ENCODE assay signal across 1 cellular context in the genomic region with DNA sequence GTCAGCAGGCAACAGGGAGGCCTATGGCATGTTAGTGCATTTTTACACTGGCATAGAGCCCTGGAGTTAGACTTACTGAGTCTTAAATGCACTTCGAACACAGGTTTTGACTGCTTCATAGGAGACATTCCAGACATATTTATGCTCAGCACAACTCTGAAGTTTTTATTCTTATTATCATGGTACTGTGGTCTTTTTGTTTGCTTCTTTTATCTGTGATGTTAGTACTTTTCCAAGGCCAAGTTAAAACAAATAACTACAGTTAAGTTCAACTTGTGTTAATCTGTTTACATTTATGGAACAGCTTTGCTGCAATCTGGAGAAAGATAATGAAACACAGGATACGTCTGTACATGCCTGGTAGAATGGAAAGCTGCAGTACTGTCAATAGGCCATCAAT.
TF ChIP-seq lines count a peak whose summit lies in the region.

No MANE protein-coding gene starts in this region.

TF ChIP-seq in HepG2, 621 proteins besides CTCF, POLR2A, EP300 and RAD21 (continued from another document and continues in another):
- TF ChIP-seq CCDC6 (CRISPR knock-in tag; IDR thresholded peaks at IDR 0.05) (no peak), SIN3B (IDR thresholded peaks at IDR 0.05; ENCODE audit: low read length) (no peak), MYNN (CRISPR knock-in tag; IDR thresholded peaks at IDR 0.05; ENCODE audit: low read depth) (no peak), ZNF367 (CRISPR knock-in tag; IDR thresholded peaks at IDR 0.05; ENCODE audit: borderline replicate concordance) (no peak), CENPT (CRISPR knock-in tag; IDR thresholded peaks at IDR 0.05; ENCODE audit: low read depth) (no peak), ZNF160 (CRISPR knock-in tag; IDR thresholded peaks at IDR 0.05) (no peak), SAP130 (CRISPR knock-in tag; IDR thresholded peaks at IDR 0.05; ENCODE audit: low read depth) (peak; percentile 38; the same call in 1 of the 2 replicates), PHF8 (CRISPR knock-in tag; IDR thresholded peaks at IDR 0.05) (no peak), ZNF644 (CRISPR knock-in tag; IDR thresholded peaks at IDR 0.05; ENCODE audit: low read depth) (no peak), ZNF614 (CRISPR knock-in tag; IDR thresholded peaks at IDR 0.05; ENCODE audit: borderline replicate concordance) (no peak), PBX3 (CRISPR knock-in tag; IDR thresholded peaks at IDR 0.05; ENCODE audit: borderline replicate concordance) (no peak), DMAP1 (CRISPR knock-in tag; IDR thresholded peaks at IDR 0.05) (no peak), ZNF337 (CRISPR knock-in tag; IDR thresholded peaks at IDR 0.05; ENCODE audit: borderline replicate concordance, low read depth) (no peak), TCF12 (IDR thresholded peaks at IDR 0.05) (no peak), TCF12 (CRISPR knock-in tag; IDR thresholded peaks at IDR 0.05) (no peak), ZNF776 (CRISPR knock-in tag; IDR thresholded peaks at IDR 0.05) (no peak), MED13 (CRISPR knock-in tag; IDR thresholded peaks at IDR 0.05) (no peak), ZNF577 (CRISPR knock-in tag; IDR thresholded peaks at IDR 0.05; ENCODE audit: borderline replicate concordance, low read depth) (no peak), BORCS8-MEF2B (CRISPR knock-in tag; IDR thresholded peaks at IDR 0.05) (no peak), SNRNP70 (IDR thresholded peaks at IDR 0.05; ENCODE audit: low read depth, low read length) (no peak), U2AF2 (IDR thresholded peaks at IDR 0.05; ENCODE audit: low read depth, low read length) (no peak), MIER3 (CRISPR knock-in tag; IDR thresholded peaks at IDR 0.05; ENCODE audit: borderline replicate concordance) (no peak), ZMAT5 (CRISPR knock-in tag; IDR thresholded peaks at IDR 0.05; ENCODE audit: borderline replicate concordance, low read depth) (no peak), ZBTB33 (CRISPR knock-in tag; IDR thresholded peaks at IDR 0.05) (no peak), KLF6 (CRISPR knock-in tag; IDR thresholded peaks at IDR 0.05) (no peak), KDM4B (CRISPR knock-in tag; IDR thresholded peaks at IDR 0.05) (no peak), TP53 (CRISPR knock-in tag; conservative IDR thresholded peaks at IDR 0.05) (peak; percentile 97), RBM39 (IDR thresholded peaks at IDR 0.05; ENCODE audit: low read depth, low read length, poor library complexity, severe bottlenecking) (no peak), NR2F1 (CRISPR knock-in tag; IDR thresholded peaks at IDR 0.05) (no peak), SUZ12 (IDR thresholded peaks at IDR 0.05; ENCODE audit: low read depth, low read length) (no peak), IRX3 (CRISPR knock-in tag; IDR thresholded peaks at IDR 0.05; ENCODE audit: borderline replicate concordance, low read depth) (no peak), POGZ (CRISPR knock-in tag; IDR thresholded peaks at IDR 0.05) (0 out of 2 replicates have a peak, but pooled peaks have one; percentile 34), ZNF652 (CRISPR knock-in tag; IDR thresholded peaks at IDR 0.05; ENCODE audit: borderline replicate concordance, low read depth) (no peak)
- TF ChIP-seq, protein P1, sequence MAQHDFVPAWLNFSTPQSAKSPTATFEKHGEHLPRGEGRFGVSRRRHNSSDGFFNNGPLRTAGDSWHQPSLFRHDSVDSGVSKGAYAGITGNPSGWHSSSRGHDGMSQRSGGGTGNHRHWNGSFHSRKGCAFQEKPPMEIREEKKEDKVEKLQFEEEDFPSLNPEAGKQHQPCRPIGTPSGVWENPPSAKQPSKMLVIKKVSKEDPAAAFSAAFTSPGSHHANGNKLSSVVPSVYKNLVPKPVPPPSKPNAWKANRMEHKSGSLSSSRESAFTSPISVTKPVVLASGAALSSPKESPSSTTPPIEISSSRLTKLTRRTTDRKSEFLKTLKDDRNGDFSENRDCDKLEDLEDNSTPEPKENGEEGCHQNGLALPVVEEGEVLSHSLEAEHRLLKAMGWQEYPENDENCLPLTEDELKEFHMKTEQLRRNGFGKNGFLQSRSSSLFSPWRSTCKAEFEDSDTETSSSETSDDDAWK (CRISPR knock-in tag; IDR thresholded peaks at IDR 0.05): no peak
- TF ChIP-seq, protein P2, sequence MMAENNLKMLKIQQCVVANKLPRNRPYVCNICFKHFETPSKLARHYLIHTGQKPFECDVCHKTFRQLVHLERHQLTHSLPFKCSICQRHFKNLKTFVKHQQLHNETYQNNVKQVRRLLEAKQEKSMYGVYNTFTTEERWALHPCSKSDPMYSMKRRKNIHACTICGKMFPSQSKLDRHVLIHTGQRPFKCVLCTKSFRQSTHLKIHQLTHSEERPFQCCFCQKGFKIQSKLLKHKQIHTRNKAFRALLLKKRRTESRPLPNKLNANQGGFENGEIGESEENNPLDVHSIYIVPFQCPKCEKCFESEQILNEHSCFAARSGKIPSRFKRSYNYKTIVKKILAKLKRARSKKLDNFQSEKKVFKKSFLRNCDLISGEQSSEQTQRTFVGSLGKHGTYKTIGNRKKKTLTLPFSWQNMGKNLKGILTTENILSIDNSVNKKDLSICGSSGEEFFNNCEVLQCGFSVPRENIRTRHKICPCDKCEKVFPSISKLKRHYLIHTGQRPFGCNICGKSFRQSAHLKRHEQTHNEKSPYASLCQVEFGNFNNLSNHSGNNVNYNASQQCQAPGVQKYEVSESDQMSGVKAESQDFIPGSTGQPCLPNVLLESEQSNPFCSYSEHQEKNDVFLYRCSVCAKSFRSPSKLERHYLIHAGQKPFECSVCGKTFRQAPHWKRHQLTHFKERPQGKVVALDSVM (CRISPR knock-in tag; IDR thresholded peaks at IDR 0.05): no peak
- TF ChIP-seq, protein P3, sequence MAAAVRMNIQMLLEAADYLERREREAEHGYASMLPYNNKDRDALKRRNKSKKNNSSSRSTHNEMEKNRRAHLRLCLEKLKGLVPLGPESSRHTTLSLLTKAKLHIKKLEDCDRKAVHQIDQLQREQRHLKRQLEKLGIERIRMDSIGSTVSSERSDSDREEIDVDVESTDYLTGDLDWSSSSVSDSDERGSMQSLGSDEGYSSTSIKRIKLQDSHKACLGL (CRISPR knock-in tag; IDR thresholded peaks at IDR 0.05): no peak
- TF ChIP-seq, protein P4, sequence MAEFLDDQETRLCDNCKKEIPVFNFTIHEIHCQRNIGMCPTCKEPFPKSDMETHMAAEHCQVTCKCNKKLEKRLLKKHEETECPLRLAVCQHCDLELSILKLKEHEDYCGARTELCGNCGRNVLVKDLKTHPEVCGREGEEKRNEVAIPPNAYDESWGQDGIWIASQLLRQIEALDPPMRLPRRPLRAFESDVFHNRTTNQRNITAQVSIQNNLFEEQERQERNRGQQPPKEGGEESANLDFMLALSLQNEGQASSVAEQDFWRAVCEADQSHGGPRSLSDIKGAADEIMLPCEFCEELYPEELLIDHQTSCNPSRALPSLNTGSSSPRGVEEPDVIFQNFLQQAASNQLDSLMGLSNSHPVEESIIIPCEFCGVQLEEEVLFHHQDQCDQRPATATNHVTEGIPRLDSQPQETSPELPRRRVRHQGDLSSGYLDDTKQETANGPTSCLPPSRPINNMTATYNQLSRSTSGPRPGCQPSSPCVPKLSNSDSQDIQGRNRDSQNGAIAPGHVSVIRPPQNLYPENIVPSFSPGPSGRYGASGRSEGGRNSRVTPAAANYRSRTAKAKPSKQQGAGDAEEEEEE (CRISPR knock-in tag; IDR thresholded peaks at IDR 0.05; ENCODE audit: borderline replicate concordance): no peak
- TF ChIP-seq, protein P5, sequence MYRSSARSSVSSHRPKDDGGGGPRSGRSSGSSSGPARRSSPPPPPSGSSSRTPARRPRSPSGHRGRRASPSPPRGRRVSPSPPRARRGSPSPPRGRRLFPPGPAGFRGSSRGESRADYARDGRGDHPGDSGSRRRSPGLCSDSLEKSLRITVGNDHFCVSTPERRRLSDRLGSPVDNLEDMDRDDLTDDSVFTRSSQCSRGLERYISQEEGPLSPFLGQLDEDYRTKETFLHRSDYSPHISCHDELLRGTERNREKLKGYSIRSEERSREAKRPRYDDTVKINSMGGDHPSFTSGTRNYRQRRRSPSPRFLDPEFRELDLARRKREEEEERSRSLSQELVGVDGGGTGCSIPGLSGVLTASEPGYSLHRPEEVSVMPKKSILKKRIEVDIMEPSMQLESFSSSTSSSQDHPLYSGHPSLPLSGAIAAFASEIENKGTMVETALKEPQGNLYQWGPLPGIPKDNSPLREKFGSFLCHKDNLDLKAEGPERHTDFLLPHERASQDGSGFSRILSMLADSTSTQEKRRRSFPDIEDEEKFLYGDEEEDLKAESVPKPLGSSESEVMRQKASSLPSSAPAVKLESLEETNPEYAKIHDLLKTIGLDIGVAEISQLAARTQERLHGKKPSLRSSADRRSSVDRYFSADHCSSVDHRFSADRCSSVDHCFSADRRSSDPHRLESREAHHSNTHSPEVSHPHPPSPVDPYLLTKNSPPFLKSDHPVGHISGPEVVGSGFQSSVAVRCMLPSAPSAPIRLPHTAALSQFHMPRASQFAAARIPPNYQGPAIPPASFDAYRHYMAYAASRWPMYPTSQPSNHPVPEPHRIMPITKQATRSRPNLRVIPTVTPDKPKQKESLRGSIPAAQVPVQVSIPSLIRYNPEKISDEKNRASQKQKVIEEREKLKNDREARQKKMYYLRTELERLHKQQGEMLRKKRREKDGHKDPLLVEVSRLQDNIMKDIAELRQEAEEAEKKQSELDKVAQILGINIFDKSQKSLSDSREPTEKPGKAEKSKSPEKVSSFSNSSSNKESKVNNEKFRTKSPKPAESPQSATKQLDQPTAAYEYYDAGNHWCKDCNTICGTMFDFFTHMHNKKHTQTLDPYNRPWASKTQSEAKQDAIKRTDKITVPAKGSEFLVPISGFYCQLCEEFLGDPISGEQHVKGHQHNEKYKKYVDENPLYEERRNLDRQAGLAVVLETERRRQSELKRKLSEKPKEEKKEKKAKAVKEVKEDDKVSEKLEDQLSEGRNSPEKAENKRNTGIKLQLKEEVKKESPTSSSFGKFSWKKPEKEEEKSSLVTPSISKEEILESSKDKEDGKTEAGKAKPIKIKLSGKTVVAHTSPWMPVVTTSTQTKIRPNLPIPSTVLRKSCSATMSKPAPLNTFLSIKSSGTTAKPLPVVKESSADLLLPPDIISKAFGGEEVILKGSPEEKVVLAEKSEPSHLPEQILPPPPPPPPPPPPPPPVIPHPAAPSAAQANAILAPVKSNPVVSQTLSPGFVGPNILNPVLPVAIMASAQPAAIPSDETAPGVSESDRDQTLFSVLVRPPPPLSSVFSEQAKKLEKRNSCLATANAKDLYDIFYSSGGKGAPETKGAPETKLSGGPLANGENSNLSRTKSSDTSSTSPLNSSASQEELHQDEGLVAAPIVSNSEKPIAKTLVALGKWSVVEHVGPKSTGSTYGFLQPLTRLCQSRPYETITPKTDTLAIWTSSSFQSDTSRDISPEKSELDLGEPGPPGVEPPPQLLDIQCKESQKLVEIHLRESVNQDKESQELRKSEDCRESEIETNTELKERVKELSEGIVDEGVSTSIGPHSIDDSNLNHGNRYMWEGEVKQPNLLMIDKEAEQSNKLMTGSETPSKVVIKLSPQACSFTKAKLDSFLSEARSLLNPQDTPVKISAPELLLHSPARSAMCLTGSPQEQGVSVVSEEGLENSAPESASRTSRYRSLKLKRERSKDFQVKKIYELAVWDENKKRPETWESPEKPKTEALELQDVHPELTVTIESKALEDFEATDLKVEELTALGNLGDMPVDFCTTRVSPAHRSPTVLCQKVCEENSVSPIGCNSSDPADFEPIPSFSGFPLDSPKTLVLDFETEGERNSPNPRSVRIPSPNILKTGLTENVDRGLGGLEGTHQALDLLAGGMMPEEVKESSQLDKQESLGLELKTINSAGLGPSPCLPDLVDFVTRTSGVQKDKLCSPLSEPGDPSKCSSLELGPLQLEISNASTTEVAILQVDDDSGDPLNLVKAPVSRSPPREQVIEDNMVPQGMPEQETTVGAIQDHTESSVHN (CRISPR knock-in tag; IDR thresholded peaks at IDR 0.05): no peak
- TF ChIP-seq, protein P6, sequence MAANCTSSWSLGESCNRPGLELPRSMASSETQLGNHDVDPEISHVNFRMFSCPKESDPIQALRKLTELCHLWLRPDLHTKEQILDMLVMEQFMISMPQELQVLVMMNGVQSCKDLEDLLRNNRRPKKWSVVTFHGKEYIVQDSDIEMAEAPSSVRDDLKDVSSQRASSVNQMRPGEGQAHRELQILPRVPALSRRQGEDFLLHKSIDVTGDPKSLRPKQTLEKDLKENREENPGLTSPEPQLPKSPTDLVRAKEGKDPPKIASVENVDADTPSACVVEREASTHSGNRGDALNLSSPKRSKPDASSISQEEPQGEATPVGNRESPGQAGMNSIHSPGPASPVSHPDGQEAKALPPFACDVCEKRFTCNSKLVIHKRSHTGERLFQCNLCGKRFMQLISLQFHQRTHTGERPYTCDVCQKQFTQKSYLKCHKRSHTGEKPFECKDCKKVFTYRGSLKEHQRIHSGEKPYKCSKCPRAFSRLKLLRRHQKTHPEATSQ (CRISPR knock-in tag; IDR thresholded peaks at IDR 0.05; ENCODE audit: borderline replicate concordance): no peak
- TF ChIP-seq, protein P7, sequence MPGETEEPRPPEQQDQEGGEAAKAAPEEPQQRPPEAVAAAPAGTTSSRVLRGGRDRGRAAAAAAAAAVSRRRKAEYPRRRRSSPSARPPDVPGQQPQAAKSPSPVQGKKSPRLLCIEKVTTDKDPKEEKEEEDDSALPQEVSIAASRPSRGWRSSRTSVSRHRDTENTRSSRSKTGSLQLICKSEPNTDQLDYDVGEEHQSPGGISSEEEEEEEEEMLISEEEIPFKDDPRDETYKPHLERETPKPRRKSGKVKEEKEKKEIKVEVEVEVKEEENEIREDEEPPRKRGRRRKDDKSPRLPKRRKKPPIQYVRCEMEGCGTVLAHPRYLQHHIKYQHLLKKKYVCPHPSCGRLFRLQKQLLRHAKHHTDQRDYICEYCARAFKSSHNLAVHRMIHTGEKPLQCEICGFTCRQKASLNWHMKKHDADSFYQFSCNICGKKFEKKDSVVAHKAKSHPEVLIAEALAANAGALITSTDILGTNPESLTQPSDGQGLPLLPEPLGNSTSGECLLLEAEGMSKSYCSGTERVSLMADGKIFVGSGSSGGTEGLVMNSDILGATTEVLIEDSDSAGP (CRISPR knock-in tag; IDR thresholded peaks at IDR 0.05; ENCODE audit: borderline replicate concordance): no peak
